ENCODE assay signal across 31 cellular contexts in the genomic region with DNA sequence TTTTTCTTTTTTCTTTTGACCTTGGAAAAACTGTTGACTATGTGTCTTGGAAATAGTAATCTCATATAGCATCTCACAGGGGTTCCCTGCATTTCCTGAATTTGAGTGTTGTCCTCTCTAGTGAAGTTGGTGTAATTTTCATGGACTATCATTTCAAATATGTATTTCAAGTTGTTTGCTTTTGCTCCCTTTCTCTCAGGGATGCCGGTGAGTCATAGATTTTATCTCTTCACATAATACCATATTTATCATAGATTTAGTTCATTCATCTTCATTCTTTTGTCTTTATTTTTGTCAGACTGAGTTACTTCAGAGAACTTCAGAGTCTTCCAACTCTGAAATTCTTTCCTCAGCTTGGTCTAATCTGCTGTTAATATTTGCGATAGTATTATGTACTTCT.
"Had no signal": no experiment of that assay in that cellular context is flagged by ENCODE, and none has a peak within 500 bp of the region (broad histone marks: within the 10 kb centered on the region; RNA-seq: fewer than 3 reads in every experiment).

No MANE protein-coding gene starts in this region.

- FAIRE-seq: astrocyte, bronchial epithelial cell, colon had no signal

- H3K4me3 ChIP-seq: adrenal gland, esophagus muscularis mucosa, gastrocnemius medialis, heart left ventricle had no signal

- ATAC-seq: activated CD4-positive, alpha-beta T cell treated with anti-CD3 and anti-CD28 coated beads for 36 hours; activated CD8-positive, alpha-beta memory T cell treated with anti-CD3 and anti-CD28 coated beads, Interleukin-2, amount 10 ng/mL, durations not matched to agents 7 days and 5 days; activated CD8-positive, alpha-beta T cell treated with anti-CD3 and anti-CD28 coated beads, Interleukin-2, amount 10 ng/mL, durations not matched to agents 7 days and 5 days; activated naive CD8-positive, alpha-beta T cell treated with anti-CD3 and anti-CD28 coated beads, Interleukin-2, amount 50 U/mL, for 24 hours; effector memory CD8-positive, alpha-beta T cell; foreskin keratinocyte; gastrocnemius medialis; heart left ventricle had no signal

- DNase-seq: activated CD4-positive, alpha-beta memory T cell treated with anti-CD3 and anti-CD28 coated beads for 36 hours; activated CD4-positive, alpha-beta T cell treated with anti-CD3 and anti-CD28 coated beads for 36 hours; activated CD4-positive, alpha-beta T cell treated with anti-CD3 and anti-CD28 coated beads, Interleukin-2, amount 10 ng/mL, durations not matched to agents 24 days and 14 days; activated CD4-positive, CD25-positive, alpha-beta regulatory T cell; activated CD4-positive, CD25-positive, alpha-beta regulatory T cell treated with anti-CD3 and anti-CD28 coated beads, Interleukin-2, amount 50 U/mL, for 72 hours; activated CD8-positive, alpha-beta memory T cell treated with anti-CD3 and anti-CD28 coated beads, Interleukin-2, amount 10 ng/mL, durations not matched to agents 7 days and 5 days; activated CD8-positive, alpha-beta memory T cell treated with anti-CD3 and anti-CD28 coated beads, Interleukin-2, amount 50 U/mL, for 4 hours; activated CD8-positive, alpha-beta T cell treated with anti-CD3 and anti-CD28 coated beads, Interleukin-2, amount 10 ng/mL, durations not matched to agents 7 days and 5 days; activated effector memory CD4-positive, alpha-beta T cell treated with anti-CD3 and anti-CD28 coated beads, Interleukin-2, amount 50 U/mL, for 16 hours; activated naive CD4-positive, alpha-beta T cell treated with anti-CD3 and anti-CD28 coated beads for 36 hours; activated naive CD8-positive, alpha-beta T cell treated with anti-CD3 and anti-CD28 coated beads for 36 hours; activated naive CD8-positive, alpha-beta T cell treated with anti-CD3 and anti-CD28 coated beads, Interleukin-2, amount 50 U/mL, for 24 hours; activated T-cell treated with anti-CD3 and anti-CD28 coated beads, Interleukin-2, amount 50 U/mL, for 1 hour; activated T-cell treated with anti-CD3 and anti-CD28 coated beads, Interleukin-2, amount 50 U/mL, for 48 hours; adrenal gland; anterior cingulate cortex; brain microvascular endothelial cell; cortex of kidney; dermis blood vessel endothelial cell; effector CD4-positive, alpha-beta T cell; effector memory CD8-positive, alpha-beta T cell; erythroblast; gastrocnemius medialis; glutamatergic neuron; heart left ventricle; hypothalamus had no signal

- H3K4me1 ChIP-seq: adrenal gland, esophagus muscularis mucosa, foreskin keratinocyte, gastrocnemius medialis, heart left ventricle had no signal

- H3K27me3 ChIP-seq: adrenal gland, brain microvascular endothelial cell, esophagus muscularis mucosa, foreskin keratinocyte, gastrocnemius medialis, heart left ventricle had no signal

- H3K27ac ChIP-seq: adrenal gland, brain microvascular endothelial cell, esophagus muscularis mucosa, foreskin keratinocyte, gastrocnemius medialis, heart left ventricle had no signal

- H3K9me3 ChIP-seq: adrenal gland, esophagus muscularis mucosa, gastrocnemius medialis had no signal

- H3K36me3 ChIP-seq: adrenal gland, brain microvascular endothelial cell, esophagus muscularis mucosa, gastrocnemius medialis, heart left ventricle had no signal
